ENCODE assay signal across 8 cellular contexts in genomic region chr13:34942732-34943674, GRCh38. TPM values are rescaled to one million over a fixed set of nuclear protein-coding genes. Genes with fewer than 3 reads are reported as not detected.
DNase-seq lines count a peak whose midpoint lies in the region; ATAC-seq and TF ChIP-seq lines count a peak whose summit lies in the region.

No MANE protein-coding gene starts in this region.

- H3K79me1 ChIP-seq in mesendoderm (ENCODE audit: low read length) = peaks cover under 1% of the 10 kb centered on the region

- no peak overlapping the region for H2BK120ac ChIP-seq in mesendoderm (ENCODE audit: low read depth, low read length)

- peak overlapping the region; percentile 94 for H3K56ac ChIP-seq in mesendoderm (ENCODE audit: low read length)

- no peak overlapping the region for H2BK15ac ChIP-seq in mesendoderm (replicated peaks; ENCODE audit: low read depth)

- no peak overlapping the region for H2AK5ac ChIP-seq in mesendoderm (ENCODE audit: low read length)

- H3K27ac ChIP-seq in AG04450 (ENCODE audit: low read depth, low read length) (no peak overlapping the region), SJSA1 (no peak overlapping the region), ectodermal cell (ENCODE audit: insufficient read depth, low read depth, low read length, poor library complexity, severe bottlenecking) (peak overlapping the region; percentile 83), mesendoderm (ENCODE audit: low read depth, low read length) (no peak overlapping the region), transverse colon (peak overlapping the region; percentile 73 to 90 (median 83))

- peaks cover 3% of the 10 kb centered on the region for H3K79me2 ChIP-seq in mesendoderm (ENCODE audit: control insufficient read depth, insufficient read depth, low read length)

- no peak overlapping the region for H4K5ac ChIP-seq in mesendoderm (ENCODE audit: low read length)

- H3K18ac ChIP-seq in mesendoderm (ENCODE audit: low read length) = no peak overlapping the region

- no peak for TF ChIP-seq POLR2A in transverse colon (IDR thresholded peaks at IDR 0.05)

- no peak overlapping the region for H3K4ac ChIP-seq in mesendoderm (ENCODE audit: low read depth, low read length)

- intact Hi-C loops in transverse colon (cut with DNase I; ENCODE audit: low total_unique reads) = loop anchor here (5.0 kb wide), 1 partner anchor 1631 kb away; no protein-coding TSS in a partner anchor

- no peak overlapping the region for H3K23ac ChIP-seq in mesendoderm (ENCODE audit: low read length)

- POLR2A ChIA-PET in AG04450 (lab: Yijun Ruan, JAX) = no interaction called here

- 0 to 1% methylated on average over 67 of the region's 67 CpGs for WGBS in ectodermal cell, 2 experiments
- no CpG with 5 or more reads among the region's 67 CpGs for WGBS in mesendoderm (ENCODE audit: extremely low coverage, insufficient coverage, low lambda C conversion rate)
- 3 to 6% methylated on average over 5 to 42 of the region's 67 CpGs for WGBS in transverse colon (ENCODE audit: low coverage in 1 of 2), 2 donors

- DNase-seq in AG04450 (ENCODE audit: low read depth, low spot score) (no peak), SJSA1 (ENCODE audit: low read depth in 1 of 2, low spot score in 2 of 2) (no peak), mesendoderm (peak; percentile 68), transverse colon (peak; percentile 37)

- ATAC-seq in GM18498 (IDR thresholded peaks at IDR 0.05; ENCODE audit: unreplicated experiment) (peak; percentile 15), HG03342 (IDR thresholded peaks at IDR 0.05; ENCODE audit: unreplicated experiment) (peak; percentile 15), HG02852 (IDR thresholded peaks at IDR 0.05; ENCODE audit: unreplicated experiment) (no peak)

- CTCF ChIA-PET in AG04450 (lab: Charles Lee) = no interaction called here

- H3K4me3 ChIP-seq in AG04450 (ENCODE audit: low read depth, low read length) (peak overlapping the region; percentile 77), SJSA1 (peak overlapping the region; percentile 89), ectodermal cell (ENCODE audit: insufficient read depth, low read depth, low read length) (peak overlapping the region; percentile 93), mesendoderm (ENCODE audit: low read length) (peak overlapping the region; percentile 71), transverse colon (peak overlapping the region; percentile 38 to 92 (median 72))

- no peak overlapping the region for H4K8ac ChIP-seq in mesendoderm (ENCODE audit: low read depth, low read length)

- no peak for TF ChIP-seq EP300 in transverse colon (IDR thresholded peaks at IDR 0.05; ENCODE audit: low read depth)

- peaks cover 18% of the 10 kb centered on the region for H3K27me3 ChIP-seq in AG04450 (ENCODE audit: control insufficient read depth, insufficient read depth, low read length)
- H3K27me3 ChIP-seq in SJSA1 (replicated peaks) = 0 out of 2 replicates have a peak, but pooled peaks cover 6% of the 10 kb centered on the region
- no peaks in the 10 kb centered on the region for H3K27me3 ChIP-seq in ectodermal cell (ENCODE audit: control insufficient read depth, insufficient read depth, low read length, poor library complexity, severe bottlenecking)
- no peaks in the 10 kb centered on the region for H3K27me3 ChIP-seq in mesendoderm (ENCODE audit: insufficient read depth, low read length, poor library complexity)
- peaks cover 17% of the 10 kb centered on the region for H3K27me3 ChIP-seq in transverse colon

- in situ Hi-C loops in transverse colon (cut with MboI; ENCODE audit: low pct_ligation_motif_present in 1 of 4, low pct_unique_long_range_greater_than_20kb in 1 of 4, low sequenced_read_pairs in 3 of 4) = no loop called here

- peak overlapping the region; percentile 87 for H3K4me2 ChIP-seq in mesendoderm (ENCODE audit: low read length)

- H3K36me3 ChIP-seq in SJSA1 (peaks cover 4% of the 10 kb centered on the region), ectodermal cell (ENCODE audit: control insufficient read depth, insufficient read depth, low read length) (no peaks in the 10 kb centered on the region), mesendoderm (ENCODE audit: control insufficient read depth, insufficient read depth, low read length) (no peaks in the 10 kb centered on the region), transverse colon (no peaks in the 10 kb centered on the region)

- no peaks in the 10 kb centered on the region for H3K4me1 ChIP-seq in SJSA1 (replicated peaks)
- H3K4me1 ChIP-seq in ectodermal cell (ENCODE audit: control insufficient read depth, insufficient read depth, low read length) = peaks cover 4% of the 10 kb centered on the region
- H3K4me1 ChIP-seq in mesendoderm (ENCODE audit: control insufficient read depth, low read depth, low read length) = peaks cover 4% of the 10 kb centered on the region
- peaks cover 0 to 19% (median 6%) of the 10 kb centered on the region in 4 donors for H3K4me1 ChIP-seq in transverse colon

- no peak overlapping the region for H2BK5ac ChIP-seq in mesendoderm (ENCODE audit: low read length)

- TF ChIP-seq CTCF in AG04450 (IDR thresholded peaks at IDR 0.05; ENCODE audit: low read depth, low read length) = no peak
- TF ChIP-seq CTCF in transverse colon (IDR thresholded peaks at IDR 0.05) = no peak

- H3K9me3 ChIP-seq in AG04450 (ENCODE audit: control insufficient read depth, insufficient read depth, low read length) (no peaks in the 10 kb centered on the region; the same call in 1 of the 2 replicates), SJSA1 (replicated peaks) (no peaks in the 10 kb centered on the region), ectodermal cell (ENCODE audit: control insufficient read depth, low read length) (no peaks in the 10 kb centered on the region), transverse colon (no peaks in the 10 kb centered on the region)

- peak overlapping the region; percentile 70 for H3K9ac ChIP-seq in mesendoderm (ENCODE audit: low read length)

RNA-seq across cellular contexts. Expression of gene NBEA, which starts 0.9 kb away (rescaled TPM):
- 1.1 and 1.3 TPM in 2 replicates for polyA plus RNA-seq in AG04450 (2011; rRNA removed)
- polyA minus RNA-seq in AG04450 (2011; rRNA and poly(A)+ RNA removed) = 2.3 and 4.6 TPM in 2 replicates
- 1.6 TPM in 2 replicates for total RNA-seq in SJSA1 (2014; rRNA removed; shearing (Covaris generic))
- 17.2 TPM for polyA plus RNA-seq in ectodermal cell (2013, experiment 1 of 4)
- 18.7 TPM for polyA plus RNA-seq in ectodermal cell (2013, experiment 2 of 4)
- 12.2 TPM for polyA plus RNA-seq in ectodermal cell (2013, experiment 3 of 4)
- 16.5 TPM for polyA plus RNA-seq in ectodermal cell (2013, experiment 4 of 4)
- 4.9 TPM for polyA plus RNA-seq in mesendoderm (2013, experiment 1 of 2)
- 4.6 TPM for polyA plus RNA-seq in mesendoderm (2013, experiment 2 of 2)
- 10 to 100 TPM in 2 of 4 donors, 1 to 10 TPM in 2; 8.2 to 21.1 (median 12.5) TPM for total RNA-seq in transverse colon

Comparison
In these comparisons a context has a peak if more than half of its experiments do, and no peak if none do; other contexts are left out.
1. DNase-seq: peak in mesendoderm (single experiment) and transverse colon (single experiment); none in AG04450 (single experiment) and SJSA1 (0 of 2).
2. H3K27ac ChIP-seq: peak in ectodermal cell (single experiment) and transverse colon (4 of 4); none in AG04450 (single experiment), SJSA1 (single experiment) and mesendoderm (single experiment).
3. Peak in every context shown above with its lines, with median percentiles within 50 percentile points of each other: H3K4me3 ChIP-seq.